Comparison of ENCODE assay signal across 1 cellular context in genomic region chr11:72740060-72740424, GRCh38.
TF ChIP-seq lines count a peak whose summit lies in the region.

No MANE protein-coding gene starts in this region.

TF ChIP-seq in K562, 482 proteins besides CTCF, POLR2A, EP300 and RAD21:
- no peak for TF ChIP-seq PHF8 (IDR thresholded peaks at IDR 0.05; ENCODE audit: borderline replicate concordance, low read length)
- TF ChIP-seq HNRNPUL1 (IDR thresholded peaks at IDR 0.05; ENCODE audit: low read length), result no peak
- TF ChIP-seq HDAC2 (IDR thresholded peaks at IDR 0.05), result no peak
- no peak for TF ChIP-seq ZFX (CRISPR knock-in tag; IDR thresholded peaks at IDR 0.05)
- TF ChIP-seq TCF7 (IDR thresholded peaks at IDR 0.05; ENCODE audit: borderline replicate concordance), result no peak
- TF ChIP-seq MEF2D (tag; conservative IDR thresholded peaks at IDR 0.05; ENCODE audit: low read depth), result no peak
- TF ChIP-seq CXXC5 (CRISPR knock-in tag; IDR thresholded peaks at IDR 0.05), result no peak
- TF ChIP-seq CEBPG (CRISPR knock-in tag; IDR thresholded peaks at IDR 0.05), result no peak
- TF ChIP-seq CEBPG (tag; conservative IDR thresholded peaks at IDR 0.05 in 1 of 2, IDR thresholded peaks at IDR 0.05 in 1 of 2), result no peak
- no peak for TF ChIP-seq BRD4 (IDR thresholded peaks at IDR 0.05)
- no peak for TF ChIP-seq ASH1L (IDR thresholded peaks at IDR 0.05; ENCODE audit: borderline replicate concordance, low read depth, partially characterized antibody)
TF ChIP-seq in K562: peak in this region for 0.
